18 cellular contexts compared by ENCODE assay signal in genomic region chr20:47038581-47039560, GRCh38.
DNase-seq lines count a peak whose midpoint lies in the region; ATAC-seq, FAIRE-seq and TF ChIP-seq lines count a peak whose summit lies in the region.
"Had no signal": no experiment of that assay in that cellular context is flagged by ENCODE, and none has a peak within 500 bp of the region (broad histone marks: within the 10 kb centered on the region; RNA-seq: fewer than 3 reads in every experiment).

No MANE protein-coding gene starts in this region.

- no peak for FAIRE-seq in GM12891 (lab: Jason Lieb, UNC)
- FAIRE-seq: GM18507, GM19239 had no signal

- intact Hi-C loops in adrenal gland (cut with DNase I): no loop called here

- peak overlapping the region in 1 of 5 donors; percentile 14 for H3K27ac ChIP-seq in adrenal gland
- H3K27ac ChIP-seq: heart right ventricle, upper lobe of right lung had no signal

- no peaks in the 10 kb centered on the region for H3K9me3 ChIP-seq in adrenal gland (replicated peaks in 1 of 3)
- H3K9me3 ChIP-seq: upper lobe of right lung had no signal

- WGBS in adrenal gland, 4 donors: 65 to 73% (median 73%) methylated on average over 18 of the region's 18 CpGs

- DNase-seq in AG20443 (ENCODE audit: low spot score) (peak; percentile 25), NCI-H2029 (lab: John Stamatoyannopoulos, UW) (peak; percentile 50), adrenal gland (peak in 4 of 7 donors; percentile 20 to 58 (median 27)), iris pigment epithelial cell (ENCODE audit: low read depth) (peak; percentile 9), GM12891 (ENCODE audit: insufficient read length, low spot score) (no peak), globus pallidus (ENCODE audit: low spot score) (no peak), amniotic stem cell (lab: John Stamatoyannopoulos, UW) (no peak)
- DNase-seq: activated CD4-positive, alpha-beta T cell treated with anti-CD3 and anti-CD28 coated beads for 1 hour; activated gamma-delta T cell treated with Interleukin-2 at 50 U/mL for 16 hours; heart right ventricle; KG1; NCI-H2081; NCI-H82; stimulated activated naive CD8-positive, alpha-beta T cell treated with anti-CD3 and anti-CD28 coated beads, Interleukin-15, Interleukin-2, amounts not matched to agents 100 U/mL and 50 U/mL, for 24 hours; upper lobe of right lung had no signal

- no peak overlapping the region for H3K4me3 ChIP-seq in adrenal gland
- H3K4me3 ChIP-seq: heart right ventricle, upper lobe of right lung had no signal

- no peak for TF ChIP-seq POLR2A in adrenal gland (IDR thresholded peaks at IDR 0.05)
- TF ChIP-seq POLR2A in GM12891 (IDR thresholded peaks at IDR 0.05; ENCODE audit: low read depth, low read length): no peak

- no peaks in the 10 kb centered on the region for H3K36me3 ChIP-seq in adrenal gland (replicated peaks in 1 of 2)
- H3K36me3 ChIP-seq: heart right ventricle, upper lobe of right lung had no signal

- H3K4me1 ChIP-seq in adrenal gland (replicated peaks in 1 of 2): no peaks in the 10 kb centered on the region
- H3K4me1 ChIP-seq: upper lobe of right lung had no signal

- TF ChIP-seq CTCF in adrenal gland (IDR thresholded peaks at IDR 0.05): no peak

- ATAC-seq in GM18498 (IDR thresholded peaks at IDR 0.05; ENCODE audit: unreplicated experiment): no peak
- ATAC-seq: stimulated activated naive CD8-positive, alpha-beta T cell treated with anti-CD3 and anti-CD28 coated beads, Interleukin-15, Interleukin-2, amounts not matched to agents 100 U/mL and 50 U/mL, for 24 hours; upper lobe of right lung had no signal

- H3K27me3 ChIP-seq in adrenal gland: no peaks in the 10 kb centered on the region

TF ChIP-seq in GM12891, 5 proteins besides CTCF, POLR2A, EP300 and RAD21:
- TF ChIP-seq SPI1 (IDR thresholded peaks at IDR 0.05; ENCODE audit: low read depth, low read length) (no peak), POLR2AphosphoS5 (IDR thresholded peaks at IDR 0.05; ENCODE audit: low read depth, low read length) (no peak), POU2F2 (IDR thresholded peaks at IDR 0.05; ENCODE audit: low read depth, low read length) (no peak), PAX5 (IDR thresholded peaks at IDR 0.05; ENCODE audit: insufficient read depth, low read length, severe bottlenecking) (no peak), TAF1 (IDR thresholded peaks at IDR 0.05; ENCODE audit: low read depth, low read length) (no peak)
TF ChIP-seq in GM12891: peak in this region for 0.

Comparison
In these comparisons a context has a peak if more than half of its experiments do, and no peak if none do; other contexts are left out.
1. DNase-seq: peak in AG20443 (single experiment), NCI-H2029 (single experiment), adrenal gland (4 of 7) and iris pigment epithelial cell (single experiment); none in GM12891 (single experiment), globus pallidus (single experiment) and amniotic stem cell (single experiment).